Comparison of ENCODE assay signal across 8 cellular contexts in the genomic region with DNA sequence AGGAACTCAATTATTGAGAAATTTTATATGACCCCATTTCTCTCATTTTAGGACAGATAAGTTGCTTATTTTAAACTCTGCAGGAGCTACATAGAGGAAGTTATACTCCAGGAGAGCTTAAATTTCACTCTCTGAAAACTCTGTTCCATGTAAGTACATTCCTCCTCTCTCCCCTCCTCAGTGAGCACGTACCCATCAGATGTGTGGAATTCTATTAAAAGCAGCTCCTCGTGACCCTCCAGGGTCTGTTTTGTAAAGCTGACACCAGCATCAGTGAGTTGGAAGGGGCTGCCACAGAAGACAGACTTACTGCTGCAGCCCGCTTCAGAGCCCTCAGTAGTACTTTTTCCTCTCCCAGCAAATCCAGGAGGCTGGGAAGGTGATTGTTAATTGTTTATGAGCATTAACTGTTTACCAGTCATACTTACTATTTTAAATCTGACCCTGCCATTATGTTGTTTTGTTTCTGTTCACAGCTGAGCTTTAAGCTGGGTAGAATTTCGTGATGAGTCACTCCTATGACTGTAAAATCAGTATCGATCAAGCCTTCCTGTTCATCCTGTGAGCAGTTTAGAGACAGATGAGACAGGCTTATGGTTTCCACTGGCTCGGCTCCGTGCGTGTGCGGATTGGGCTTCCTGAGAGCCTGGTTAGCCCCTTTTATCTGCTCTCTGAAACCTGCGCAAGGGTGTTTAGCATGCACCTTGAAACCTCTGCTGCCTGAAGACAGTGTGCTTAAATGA. TPM values are rescaled to one million over a fixed set of nuclear protein-coding genes. Genes with fewer than 3 reads are reported as not detected.
DNase-seq lines count a peak whose midpoint lies in the region; ATAC-seq and TF ChIP-seq lines count a peak whose summit lies in the region.

No MANE protein-coding gene starts in this region.

- peaks cover 87% of the 10 kb centered on the region for H3K79me2 ChIP-seq in smooth muscle cell (ENCODE audit: low read depth)

- H3K27me3 ChIP-seq in smooth muscle cell (ENCODE audit: low read depth), result no peaks in the 10 kb centered on the region
- H3K27me3 ChIP-seq in colonic mucosa, result no peaks in the 10 kb centered on the region

- H3K36me3 Mint-ChIP-seq in T-cell (no peaks in the 10 kb centered on the region), chondrocyte (ENCODE audit: low read depth) (no peaks in the 10 kb centered on the region)

- peak overlapping the region in 1 of 2 donors; percentile 11 for H3K27ac Mint-ChIP-seq in T-cell
- peak overlapping the region; percentile 96 for H3K27ac Mint-ChIP-seq in chondrocyte (ENCODE audit: unreplicated experiment)

- CTCF ChIA-PET in T-cell (lab: Charles Lee), result no interaction called here

- H3K4me3 ChIP-seq in smooth muscle cell, result no peak overlapping the region
- H3K4me3 ChIP-seq in colonic mucosa, result no peak overlapping the region

- no peak overlapping the region for H2AFZ ChIP-seq in smooth muscle cell (ENCODE audit: low read depth)

- H3K9me3 Mint-ChIP-seq in T-cell (no peaks in the 10 kb centered on the region), chondrocyte (ENCODE audit: low read depth) (no peaks in the 10 kb centered on the region)

- intact Hi-C loops in colonic mucosa (cut with DNase I), result loop anchor here (10.0 kb wide), 1 partner anchor 106 kb away; no protein-coding TSS in a partner anchor

- peak overlapping the region; percentile 79 for H3K4me2 ChIP-seq in smooth muscle cell

- H3K27ac ChIP-seq in smooth muscle cell (ENCODE audit: low read depth), result peak overlapping the region; percentile 96
- H3K27ac ChIP-seq in colonic mucosa, result no peak overlapping the region

- in situ Hi-C loops in G401 (cut with HindIII; ENCODE audit: low sequenced_read_pairs), result loop anchor here (25.0 kb wide), 1 partner anchor 206 kb away; no protein-coding TSS in a partner anchor

- no peaks in the 10 kb centered on the region for H3K9me3 ChIP-seq in smooth muscle cell (replicated peaks; ENCODE audit: low read depth)
- no peaks in the 10 kb centered on the region for H3K9me3 ChIP-seq in colonic mucosa

- peak overlapping the region; percentile 73 for H3K9ac ChIP-seq in smooth muscle cell (ENCODE audit: low read depth)
- no peak overlapping the region for H3K9ac ChIP-seq in colonic mucosa (ENCODE audit: low read depth in 2 of 2, low read length in 2 of 2)

- H3K4me3 Mint-ChIP-seq in T-cell (peak overlapping the region in 2 of 3 donors; percentile 26 to 43), chondrocyte (ENCODE audit: unreplicated experiment) (peak overlapping the region; percentile 54)

- H3K4me1 ChIP-seq in smooth muscle cell (ENCODE audit: low read depth) (peaks cover 50% of the 10 kb centered on the region), colonic mucosa (no peaks in the 10 kb centered on the region)

- TF ChIP-seq CTCF in chondrocyte (IDR thresholded peaks at IDR 0.05), result no peak
- TF ChIP-seq CTCF in smooth muscle cell (IDR thresholded peaks at IDR 0.05; ENCODE audit: borderline replicate concordance, insufficient read depth, poor library complexity, severe bottlenecking), result no peak
- no peak for TF ChIP-seq CTCF in colonic mucosa (IDR thresholded peaks at IDR 0.05)

- WGBS in smooth muscle cell (ENCODE audit: low lambda C conversion rate), result 13% methylated on average over 10 of the region's 10 CpGs

- DNase-seq in T-cell, result peak in 6 of 34 experiments; percentile 5 to 38 (median 12)
- no peak for DNase-seq in chondrocyte (ENCODE audit: low spot score)
- no peak for DNase-seq in smooth muscle cell (lab: John Stamatoyannopoulos, UW; ENCODE audit: unreplicated experiment)
- DNase-seq in G401 (ENCODE audit: low spot score), result no peak
- DNase-seq in colonic mucosa, result no peak

- no peaks in the 10 kb centered on the region for H3K27me3 Mint-ChIP-seq in T-cell
- H3K27me3 Mint-ChIP-seq in chondrocyte (ENCODE audit: low read depth), result no peaks in the 10 kb centered on the region

- H3F3A ChIP-seq in smooth muscle cell (ENCODE audit: low read depth), result peaks cover 34% of the 10 kb centered on the region

- ATAC-seq in GM21360 (IDR thresholded peaks at IDR 0.05; ENCODE audit: unreplicated experiment) (peak; percentile 91), T-cell (replicated peaks in 1 of 4) (peak; percentile 54 to 79 (median 73)), HG03378 (IDR thresholded peaks at IDR 0.05; ENCODE audit: unreplicated experiment) (no peak), HG02840 (IDR thresholded peaks at IDR 0.05; ENCODE audit: low FRiP score, unreplicated experiment) (no peak)

- H3K36me3 ChIP-seq in smooth muscle cell (ENCODE audit: low read depth), result no peaks in the 10 kb centered on the region
- no peaks in the 10 kb centered on the region for H3K36me3 ChIP-seq in colonic mucosa

- H4K20me1 ChIP-seq in smooth muscle cell (ENCODE audit: low read depth), result peaks cover 34% of the 10 kb centered on the region

- H3K4me1 Mint-ChIP-seq in T-cell, result peaks cover 78 to 87% (median 84%) of the 10 kb centered on the region in 3 donors
- peaks cover 78% of the 10 kb centered on the region for H3K4me1 Mint-ChIP-seq in chondrocyte (ENCODE audit: low read depth)

- POLR2A ChIA-PET in T-cell (lab: Charles Lee), result interaction anchor here in 1 of 2 donors (0.6 kb wide), 1 partner anchor 1439 kb away, joined by 3 read pairs; no protein-coding TSS in a partner anchor

RNA-seq across cellular contexts. Expression of a gene that starts 20.4 kb away (rescaled TPM):
- 10 to 100 TPM; 40.3 to 97.2 (median 79.4) TPM for total RNA-seq in T-cell
- total RNA-seq in chondrocyte, result 110 to 119 TPM (median 119 TPM) in 3 replicates
- total RNA-seq in smooth muscle cell, result 54.0 and 70.2 TPM in 2 replicates
- 14.0 and 25.9 TPM in 2 replicates for polyA plus RNA-seq in smooth muscle cell
- 6.6 and 21.0 TPM in 2 replicates for total RNA-seq in G401 (2014; rRNA removed; shearing (Covaris generic))
- 10 to 100 TPM; 35.0 to 37.0 TPM for total RNA-seq in colonic mucosa

Comparison
In these comparisons a context has a peak if more than half of its experiments do, and no peak if none do; other contexts are left out.
1. ATAC-seq: peak in GM21360 (single experiment) and T-cell (4 of 4); none in HG03378 (single experiment) and HG02840 (single experiment).